Comparison of ENCODE assay signal across 1 cellular context in the genomic region with DNA sequence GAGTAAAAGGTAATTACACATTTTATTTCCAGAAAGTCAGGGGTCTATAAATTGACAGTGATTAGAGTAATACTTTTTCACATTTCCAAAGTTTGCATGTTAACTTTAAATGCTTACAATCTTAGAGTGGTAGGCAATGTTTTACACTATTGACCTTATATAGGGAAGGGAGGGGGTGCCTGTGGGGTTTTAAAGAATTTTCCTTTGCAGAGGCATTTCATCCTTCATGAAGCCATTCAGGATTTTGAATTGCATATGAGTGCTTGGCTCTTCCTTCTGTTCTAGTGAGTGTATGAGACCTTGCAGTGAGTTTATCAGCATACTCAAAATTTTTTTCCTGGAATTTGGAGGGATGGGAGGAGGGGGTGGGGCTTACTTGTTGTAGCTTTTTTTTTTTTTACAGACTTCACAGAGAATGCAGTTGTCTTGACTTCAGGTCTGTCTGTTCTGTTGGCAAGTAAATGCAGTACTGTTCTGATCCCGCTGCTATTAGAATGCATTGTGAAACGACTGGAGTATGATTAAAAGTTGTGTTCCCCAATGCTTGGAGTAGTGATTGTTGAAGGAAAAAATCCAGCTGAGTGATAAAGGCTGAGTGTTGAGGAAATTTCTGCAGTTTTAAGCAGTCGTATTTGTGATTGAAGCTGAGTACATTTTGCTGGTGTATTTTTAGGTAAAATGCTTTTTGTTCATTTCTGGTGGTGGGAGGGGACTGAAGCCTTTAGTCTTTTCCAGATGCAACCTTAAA.
TF ChIP-seq lines count a peak whose summit lies in the region.

No MANE protein-coding gene starts in this region.

TF ChIP-seq in K562, 482 proteins besides CTCF, POLR2A, EP300 and RAD21 (continued from another document and continues in another):
- TF ChIP-seq ATF6 (CRISPR knock-in tag; IDR thresholded peaks at IDR 0.05): no peak
- TF ChIP-seq, protein P1, sequence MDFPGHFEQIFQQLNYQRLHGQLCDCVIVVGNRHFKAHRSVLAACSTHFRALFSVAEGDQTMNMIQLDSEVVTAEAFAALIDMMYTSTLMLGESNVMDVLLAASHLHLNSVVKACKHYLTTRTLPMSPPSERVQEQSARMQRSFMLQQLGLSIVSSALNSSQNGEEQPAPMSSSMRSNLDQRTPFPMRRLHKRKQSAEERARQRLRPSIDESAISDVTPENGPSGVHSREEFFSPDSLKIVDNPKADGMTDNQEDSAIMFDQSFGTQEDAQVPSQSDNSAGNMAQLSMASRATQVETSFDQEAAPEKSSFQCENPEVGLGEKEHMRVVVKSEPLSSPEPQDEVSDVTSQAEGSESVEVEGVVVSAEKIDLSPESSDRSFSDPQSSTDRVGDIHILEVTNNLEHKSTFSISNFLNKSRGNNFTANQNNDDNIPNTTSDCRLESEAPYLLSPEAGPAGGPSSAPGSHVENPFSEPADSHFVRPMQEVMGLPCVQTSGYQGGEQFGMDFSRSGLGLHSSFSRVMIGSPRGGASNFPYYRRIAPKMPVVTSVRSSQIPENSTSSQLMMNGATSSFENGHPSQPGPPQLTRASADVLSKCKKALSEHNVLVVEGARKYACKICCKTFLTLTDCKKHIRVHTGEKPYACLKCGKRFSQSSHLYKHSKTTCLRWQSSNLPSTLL (IDR thresholded peaks at IDR 0.05): no peak
- peak; percentile 60 to 74 for TF ChIP-seq AFF1 (IDR thresholded peaks at IDR 0.05; ENCODE audit: low read depth in 1 of 2, partially characterized antibody in 2 of 2)
- TF ChIP-seq THAP7 (CRISPR knock-in tag; IDR thresholded peaks at IDR 0.05): no peak
- peak; percentile 54 for TF ChIP-seq HDAC3 (IDR thresholded peaks at IDR 0.05; ENCODE audit: borderline replicate concordance, partially characterized antibody)
- TF ChIP-seq KLF13 (tag; IDR thresholded peaks at IDR 0.05; ENCODE audit: borderline replicate concordance, low read depth): 0 out of 2 replicates have a peak, but pooled peaks have one; percentile 10
- TF ChIP-seq SREBF2 (CRISPR knock-in tag; IDR thresholded peaks at IDR 0.05): no peak
- TF ChIP-seq FOXJ2 (tag; IDR thresholded peaks at IDR 0.05): peak; percentile 42; the same call in 1 of the 2 replicates
- TF ChIP-seq ETV1 (tag; conservative IDR thresholded peaks at IDR 0.05; ENCODE audit: low read depth): no peak
- TF ChIP-seq POLR2H (tag; IDR thresholded peaks at IDR 0.05; ENCODE audit: low read depth): peak; percentile 79
- TF ChIP-seq JUNB (CRISPR knock-in tag; conservative IDR thresholded peaks at IDR 0.05): no peak
- TF ChIP-seq ZC3H8 (IDR thresholded peaks at IDR 0.05): no peak
- no peak for TF ChIP-seq PURB (CRISPR knock-in tag; IDR thresholded peaks at IDR 0.05; ENCODE audit: low read depth)
- peak; percentile 70 for TF ChIP-seq RBFOX2 (IDR thresholded peaks at IDR 0.05; ENCODE audit: low read depth, low read length)
- 0 out of 2 replicates have a peak, but pooled peaks have one; percentile 4 for TF ChIP-seq HMG20A (CRISPR knock-in tag; conservative IDR thresholded peaks at IDR 0.05)
- no peak for TF ChIP-seq ZNF699 (CRISPR knock-in tag; IDR thresholded peaks at IDR 0.05; ENCODE audit: insufficient replicate concordance)
- TF ChIP-seq ZNF124 (CRISPR knock-in tag; IDR thresholded peaks at IDR 0.05): no peak
- TF ChIP-seq ESRRB (CRISPR knock-in tag; IDR thresholded peaks at IDR 0.05; ENCODE audit: borderline replicate concordance): peak; percentile 93
- peak; percentile 75 for TF ChIP-seq FIP1L1 (IDR thresholded peaks at IDR 0.05; ENCODE audit: low read depth, low read length, poor library complexity, severe bottlenecking)
- TF ChIP-seq ZKSCAN3 (CRISPR knock-in tag; IDR thresholded peaks at IDR 0.05): no peak
- TF ChIP-seq ZBTB43 (CRISPR knock-in tag; IDR thresholded peaks at IDR 0.05): no peak
- TF ChIP-seq, protein P2, sequence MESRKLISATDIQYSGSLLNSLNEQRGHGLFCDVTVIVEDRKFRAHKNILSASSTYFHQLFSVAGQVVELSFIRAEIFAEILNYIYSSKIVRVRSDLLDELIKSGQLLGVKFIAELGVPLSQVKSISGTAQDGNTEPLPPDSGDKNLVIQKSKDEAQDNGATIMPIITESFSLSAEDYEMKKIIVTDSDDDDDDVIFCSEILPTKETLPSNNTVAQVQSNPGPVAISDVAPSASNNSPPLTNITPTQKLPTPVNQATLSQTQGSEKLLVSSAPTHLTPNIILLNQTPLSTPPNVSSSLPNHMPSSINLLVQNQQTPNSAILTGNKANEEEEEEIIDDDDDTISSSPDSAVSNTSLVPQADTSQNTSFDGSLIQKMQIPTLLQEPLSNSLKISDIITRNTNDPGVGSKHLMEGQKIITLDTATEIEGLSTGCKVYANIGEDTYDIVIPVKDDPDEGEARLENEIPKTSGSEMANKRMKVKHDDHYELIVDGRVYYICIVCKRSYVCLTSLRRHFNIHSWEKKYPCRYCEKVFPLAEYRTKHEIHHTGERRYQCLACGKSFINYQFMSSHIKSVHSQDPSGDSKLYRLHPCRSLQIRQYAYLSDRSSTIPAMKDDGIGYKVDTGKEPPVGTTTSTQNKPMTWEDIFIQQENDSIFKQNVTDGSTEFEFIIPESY (CRISPR knock-in tag; IDR thresholded peaks at IDR 0.05): no peak; the same call in 1 of the 2 replicates
- no peak for TF ChIP-seq ZBTB2 (IDR thresholded peaks at IDR 0.05)
- no peak for TF ChIP-seq POLR3G (IDR thresholded peaks at IDR 0.05; ENCODE audit: extremely low read depth, insufficient read length, insufficient replicate concordance)
- TF ChIP-seq MYNN (IDR thresholded peaks at IDR 0.05): no peak
- no peak for TF ChIP-seq MYNN (CRISPR knock-in tag; IDR thresholded peaks at IDR 0.05)
- TF ChIP-seq CREB3 (tag; conservative IDR thresholded peaks at IDR 0.05; ENCODE audit: low read depth): no peak
- TF ChIP-seq ZSCAN29 (IDR thresholded peaks at IDR 0.05): no peak
- TF ChIP-seq MTA1 (IDR thresholded peaks at IDR 0.05; ENCODE audit: borderline replicate concordance): no peak
- TF ChIP-seq SP2 (IDR thresholded peaks at IDR 0.05; ENCODE audit: extremely low read depth, low read depth, low read length, poor library complexity, severe bottlenecking): no peak
- TF ChIP-seq ZNF232 (CRISPR knock-in tag; IDR thresholded peaks at IDR 0.05): no peak
- TF ChIP-seq ZNF174 (CRISPR knock-in tag; IDR thresholded peaks at IDR 0.05): no peak
- TF ChIP-seq, protein P3, sequence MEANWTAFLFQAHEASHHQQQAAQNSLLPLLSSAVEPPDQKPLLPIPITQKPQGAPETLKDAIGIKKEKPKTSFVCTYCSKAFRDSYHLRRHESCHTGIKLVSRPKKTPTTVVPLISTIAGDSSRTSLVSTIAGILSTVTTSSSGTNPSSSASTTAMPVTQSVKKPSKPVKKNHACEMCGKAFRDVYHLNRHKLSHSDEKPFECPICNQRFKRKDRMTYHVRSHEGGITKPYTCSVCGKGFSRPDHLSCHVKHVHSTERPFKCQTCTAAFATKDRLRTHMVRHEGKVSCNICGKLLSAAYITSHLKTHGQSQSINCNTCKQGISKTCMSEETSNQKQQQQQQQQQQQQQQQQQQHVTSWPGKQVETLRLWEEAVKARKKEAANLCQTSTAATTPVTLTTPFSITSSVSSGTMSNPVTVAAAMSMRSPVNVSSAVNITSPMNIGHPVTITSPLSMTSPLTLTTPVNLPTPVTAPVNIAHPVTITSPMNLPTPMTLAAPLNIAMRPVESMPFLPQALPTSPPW (CRISPR knock-in tag; IDR thresholded peaks at IDR 0.05): no peak; the same call in 1 of the 2 replicates
- TF ChIP-seq ZNF184 (CRISPR knock-in tag; IDR thresholded peaks at IDR 0.05): no peak
- no peak for TF ChIP-seq DDX20 (tag; IDR thresholded peaks at IDR 0.05; ENCODE audit: low read depth)
- no peak for TF ChIP-seq TAL1 (IDR thresholded peaks at IDR 0.05)
- no peak for TF ChIP-seq NFYB (IDR thresholded peaks at IDR 0.05; ENCODE audit: extremely low read depth, insufficient read length)
- TF ChIP-seq RFX7 (CRISPR knock-in tag; IDR thresholded peaks at IDR 0.05): peak; percentile 90
- peak; percentile 74 for TF ChIP-seq ZNF696 (CRISPR knock-in tag; conservative IDR thresholded peaks at IDR 0.05)
- no peak for TF ChIP-seq ZHX1 (conservative IDR thresholded peaks at IDR 0.05; ENCODE audit: low read length)
